In the genomic region with DNA sequence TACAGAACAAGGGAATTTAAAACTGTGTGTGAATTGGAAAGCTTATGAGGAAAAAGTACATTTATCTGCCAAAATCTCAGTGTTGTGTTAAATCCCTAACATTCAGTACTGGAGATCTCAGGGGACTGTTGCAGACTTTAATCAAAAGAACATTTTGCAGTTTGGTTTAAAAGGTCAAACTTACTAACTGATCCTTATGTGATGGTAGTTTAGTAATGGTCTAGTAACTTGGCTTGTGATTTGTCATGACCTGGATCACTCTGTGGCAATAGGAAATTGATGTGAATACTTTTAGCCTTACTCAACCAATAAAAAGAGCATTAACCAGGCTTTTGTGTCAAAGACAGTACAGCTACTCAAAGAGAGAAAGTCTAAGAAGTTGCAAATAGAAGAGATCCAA, we compare ENCODE assay signal across 13 cellular contexts.
DNase-seq lines count a peak whose midpoint lies in the region; ATAC-seq and TF ChIP-seq lines count a peak whose summit lies in the region.
"Had no signal": no experiment of that assay in that cellular context is flagged by ENCODE, and none has a peak within 500 bp of the region (broad histone marks: within the 10 kb centered on the region; RNA-seq: fewer than 3 reads in every experiment).

No MANE protein-coding gene starts in this region.

- H3K27me3 Mint-ChIP-seq in activated T-cell treated with anti-CD3 and anti-CD28 coated beads, Interleukin-2, amount 50 U/mL, for 72 hours (ENCODE audit: low read depth): no peaks in the 10 kb centered on the region

- no peak for TF ChIP-seq CTCF in RWPE1 (conservative IDR thresholded peaks at IDR 0.05; ENCODE audit: low read depth)
- no peak for TF ChIP-seq CTCF in fibroblast of pulmonary artery (IDR thresholded peaks at IDR 0.05; ENCODE audit: low read length, missing control alignments)
- no peak for TF ChIP-seq CTCF in retinal pigment epithelial cell (conservative IDR thresholded peaks at IDR 0.05; ENCODE audit: low read depth, low read length)

- peak; percentile 84 for DNase-seq in ELR (ENCODE audit: low read depth)
- peak; percentile 45 for DNase-seq in RWPE1 (ENCODE audit: low spot score)
- peak; percentile 78 for DNase-seq in fibroblast of pulmonary artery (ENCODE audit: low read depth)
- peak; percentile 88 for DNase-seq in retinal pigment epithelial cell (ENCODE audit: low read depth)
- DNase-seq in globus pallidus (ENCODE audit: low spot score): no peak
- DNase-seq in DMS53 (lab: John Stamatoyannopoulos, UW): no peak
- no peak for DNase-seq in NCI-H187 treated with DMSO at 0.1 percent for 48 hours (lab: John Stamatoyannopoulos, UW)
- no peak for DNase-seq in activated T-cell treated with anti-CD3 and anti-CD28 coated beads, Interleukin-2, amount 50 U/mL, for 72 hours
- DNase-seq: DMS 273 treated with DMSO at 0.1 percent for 48 hours; NCI-H69; spleen; stimulated activated CD8-positive, alpha-beta memory T cell treated with anti-CD3 and anti-CD28 coated beads, Interleukin-4, amount 100 ng/mL, for 48 hours had no signal

- no peaks in the 10 kb centered on the region for H3K4me1 Mint-ChIP-seq in activated T-cell treated with anti-CD3 and anti-CD28 coated beads, Interleukin-2, amount 50 U/mL, for 72 hours (ENCODE audit: low read depth)

- CTCF ChIA-PET in RWPE1 (lab: Yijun Ruan, JAX): no interaction called here

- no peak overlapping the region for H3K4me3 ChIP-seq in fibroblast of pulmonary artery (replicated peaks; ENCODE audit: low read depth, low read length)
- no peak overlapping the region for H3K4me3 ChIP-seq in retinal pigment epithelial cell (ENCODE audit: low read length)
- H3K4me3 ChIP-seq: spleen had no signal

- H3K4me3 Mint-ChIP-seq in activated T-cell treated with anti-CD3 and anti-CD28 coated beads, Interleukin-2, amount 50 U/mL, for 72 hours: no peak overlapping the region
- H3K4me3 Mint-ChIP-seq: T-helper 2 cell treated with Interferon-gamma antibody and Interleukin-4, amounts not matched to agents 5 μg/mL and 100 μg/mL, for 36 hours had no signal

- no peaks in the 10 kb centered on the region for H3K36me3 Mint-ChIP-seq in activated T-cell treated with anti-CD3 and anti-CD28 coated beads, Interleukin-2, amount 50 U/mL, for 72 hours (ENCODE audit: insufficient read depth in 2 of 2)

- peaks cover 3 to 6% of the 10 kb centered on the region in 2 donors for H3K9me3 Mint-ChIP-seq in activated T-cell treated with anti-CD3 and anti-CD28 coated beads, Interleukin-2, amount 50 U/mL, for 72 hours

- H3K27ac ChIP-seq in RWPE1: no peak overlapping the region
- H3K27ac ChIP-seq: spleen had no signal

- POLR2A ChIA-PET in RWPE1 (lab: Yijun Ruan, JAX; ENCODE audit: low non-redundant PET): no interaction called here

- no peak for ATAC-seq in activated T-cell treated with anti-CD3 and anti-CD28 coated beads, Interleukin-2, amount 50 U/mL, for 72 hours (replicated peaks in 1 of 2)

- no peak overlapping the region for H3K27ac Mint-ChIP-seq in activated T-cell treated with anti-CD3 and anti-CD28 coated beads, Interleukin-2, amount 50 U/mL, for 72 hours
- H3K27ac Mint-ChIP-seq: T-helper 2 cell treated with Interferon-gamma antibody and Interleukin-4, amounts not matched to agents 5 μg/mL and 100 μg/mL, for 36 hours had no signal

Comparison
In these comparisons a context has a peak if more than half of its experiments do, and no peak if none do; other contexts are left out.
1. DNase-seq: peak in ELR (single experiment), RWPE1 (single experiment), fibroblast of pulmonary artery (single experiment) and retinal pigment epithelial cell (single experiment); none in globus pallidus (single experiment), DMS53 (single experiment), NCI-H187 treated with DMSO at 0.1 percent for 48 hours (single experiment) and activated T-cell treated with anti-CD3 and anti-CD28 coated beads, Interleukin-2, amount 50 U/mL, for 72 hours (0 of 2).